Comparison of ENCODE assay signal across 8 cellular contexts in the genomic region with DNA sequence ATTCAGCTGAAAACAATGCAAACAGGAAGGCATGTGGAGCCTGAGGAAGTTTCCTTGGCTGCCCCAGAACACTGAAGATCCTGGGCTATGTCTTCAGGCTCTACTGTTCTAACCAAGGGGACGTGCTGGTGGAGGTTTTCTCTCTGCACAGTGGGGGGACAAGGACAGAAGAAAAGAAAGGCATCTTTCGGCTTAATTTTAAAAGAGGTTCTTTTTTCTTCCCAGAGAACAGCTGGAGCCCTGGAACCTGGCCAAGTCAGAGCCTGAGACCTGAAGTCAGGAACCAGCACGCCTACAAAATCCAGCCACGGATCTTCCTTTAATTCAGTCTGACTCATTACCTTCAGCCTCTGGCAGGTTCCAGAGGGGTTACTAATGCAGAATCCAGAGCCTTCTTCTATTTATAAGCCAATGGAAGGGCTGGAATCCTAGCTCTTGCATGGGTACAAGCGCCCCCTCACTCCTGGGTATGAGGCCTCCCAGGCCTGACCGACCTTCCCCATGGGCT. TPM values are rescaled to one million over a fixed set of nuclear protein-coding genes. Genes with fewer than 3 reads are reported as not detected.
DNase-seq lines count a peak whose midpoint lies in the region; ATAC-seq and TF ChIP-seq lines count a peak whose summit lies in the region.

No MANE protein-coding gene starts in this region.

- H3K9ac ChIP-seq in HUES64 (ENCODE audit: low read depth, low read length) = no peak overlapping the region

- peaks cover 39% of the 10 kb centered on the region for H3K4me1 ChIP-seq in HUES64 (ENCODE audit: insufficient read depth, low read length)

- peak overlapping the region; percentile 69 for H3K27ac ChIP-seq in HUES64 (ENCODE audit: low read depth, low read length)

- TF ChIP-seq CTCF in astrocyte of the cerebellum (IDR thresholded peaks at IDR 0.05; ENCODE audit: low read depth, low read length, missing control alignments) = no peak

- H3K9me3 ChIP-seq in HUES64 (ENCODE audit: insufficient read depth, low read depth, low read length) = no peaks in the 10 kb centered on the region

- peaks cover 11% of the 10 kb centered on the region for H3K4me1 Mint-ChIP-seq in activated naive CD8-positive, alpha-beta T cell treated with anti-CD3 and anti-CD28 coated beads for 36 hours

- H3K4me3 ChIP-seq in HUES64 (ENCODE audit: low read length) (no peak overlapping the region), astrocyte of the cerebellum (ENCODE audit: low read depth, low read length) (no peak overlapping the region)

- H3K27ac Mint-ChIP-seq in activated naive CD8-positive, alpha-beta T cell treated with anti-CD3 and anti-CD28 coated beads for 36 hours = no peak overlapping the region

- WGBS in HUES64 = 48% methylated on average over 6 of the region's 6 CpGs

- peak; percentile 80 for DNase-seq in A172 (ENCODE audit: low spot score)
- peak; percentile 89 for DNase-seq in astrocyte of the cerebellum (ENCODE audit: low read depth)
- peak; percentile 98 for DNase-seq in kidney tubule cell (ENCODE audit: low spot score)
- no peak for DNase-seq in stimulated activated CD4-positive, alpha-beta T cell treated with anti-CD3 and anti-CD28 coated beads, Interleukin-2, amount 100 ng/mL, for 24 hours
- DNase-seq in stimulated activated CD4-positive, alpha-beta T cell treated with anti-CD3 and anti-CD28 coated beads, Interleukin-4, amount 100 ng/mL, for 4 hours = no peak
- no peak for DNase-seq in activated naive CD8-positive, alpha-beta T cell treated with anti-CD3 and anti-CD28 coated beads for 36 hours

- no peaks in the 10 kb centered on the region for H3K27me3 Mint-ChIP-seq in activated naive CD8-positive, alpha-beta T cell treated with anti-CD3 and anti-CD28 coated beads for 36 hours

- no peaks in the 10 kb centered on the region for H3K9me3 Mint-ChIP-seq in activated naive CD8-positive, alpha-beta T cell treated with anti-CD3 and anti-CD28 coated beads for 36 hours

- H3K36me3 ChIP-seq in HUES64 (ENCODE audit: insufficient read depth, low read length) = 0 out of 2 replicates have a peak, but pooled peaks cover 5% of the 10 kb centered on the region

- in situ Hi-C loops in astrocyte of the cerebellum (cut with HindIII; ENCODE audit: low sequenced_read_pairs) = loop anchor here (5.0 kb wide), 1 partner anchor 97 kb away; no protein-coding TSS in a partner anchor

- H3K36me3 Mint-ChIP-seq in activated naive CD8-positive, alpha-beta T cell treated with anti-CD3 and anti-CD28 coated beads for 36 hours = no peaks in the 10 kb centered on the region

- no peak for ATAC-seq in GM18511 (IDR thresholded peaks at IDR 0.05; ENCODE audit: unreplicated experiment)

- H3K27me3 ChIP-seq in HUES64 (ENCODE audit: insufficient read depth, low read length) = no peaks in the 10 kb centered on the region

- H3K4me3 Mint-ChIP-seq in activated naive CD8-positive, alpha-beta T cell treated with anti-CD3 and anti-CD28 coated beads for 36 hours = no peak overlapping the region

RNA-seq across cellular contexts. Expression of gene CTNNBIP1, which starts 19.8 kb away (rescaled TPM):
- 8.0 and 18.0 TPM in 2 replicates for total RNA-seq in A172 (2014; rRNA removed; shearing (Covaris generic))
- polyA plus RNA-seq in HUES64 (2013, experiment 1 of 2) = 45.4 TPM
- 57.3 TPM for polyA plus RNA-seq in HUES64 (2013, experiment 2 of 2)
- total RNA-seq in activated naive CD8-positive, alpha-beta T cell treated with anti-CD3 and anti-CD28 coated beads for 36 hours = 1 to 10 TPM; 8.0 to 8.6 TPM

RNA-seq across cellular contexts. Expression of gene LZIC, which starts 52.9 kb away (rescaled TPM):
- 22.1 and 27.5 TPM in 2 replicates for total RNA-seq in A172 (2014; rRNA removed; shearing (Covaris generic))
- 17.3 TPM for polyA plus RNA-seq in HUES64 (2013, experiment 1 of 2)
- polyA plus RNA-seq in HUES64 (2013, experiment 2 of 2) = 22.5 TPM
- 10 to 100 TPM; 30.9 to 31.4 TPM for total RNA-seq in activated naive CD8-positive, alpha-beta T cell treated with anti-CD3 and anti-CD28 coated beads for 36 hours

RNA-seq across cellular contexts. Expression of gene NMNAT1, which starts 53.0 kb away (rescaled TPM):
- 3.0 and 4.4 TPM in 2 replicates for total RNA-seq in A172 (2014; rRNA removed; shearing (Covaris generic))
- 4.2 TPM for polyA plus RNA-seq in HUES64 (2013, experiment 1 of 2)
- 3.9 TPM for polyA plus RNA-seq in HUES64 (2013, experiment 2 of 2)
- 1 to 10 TPM; 7.9 to 9.4 TPM for total RNA-seq in activated naive CD8-positive, alpha-beta T cell treated with anti-CD3 and anti-CD28 coated beads for 36 hours

Comparison
In these comparisons a context has a peak if more than half of its experiments do, and no peak if none do; other contexts are left out.
1. DNase-seq: peak in A172 (single experiment), astrocyte of the cerebellum (single experiment) and kidney tubule cell (single experiment); none in stimulated activated CD4-positive, alpha-beta T cell treated with anti-CD3 and anti-CD28 coated beads, Interleukin-2, amount 100 ng/mL, for 24 hours (0 of 2), stimulated activated CD4-positive, alpha-beta T cell treated with anti-CD3 and anti-CD28 coated beads, Interleukin-4, amount 100 ng/mL, for 4 hours (0 of 2) and activated naive CD8-positive, alpha-beta T cell treated with anti-CD3 and anti-CD28 coated beads for 36 hours (single experiment).